ENCODE assay signal across 10 cellular contexts in the genomic region with DNA sequence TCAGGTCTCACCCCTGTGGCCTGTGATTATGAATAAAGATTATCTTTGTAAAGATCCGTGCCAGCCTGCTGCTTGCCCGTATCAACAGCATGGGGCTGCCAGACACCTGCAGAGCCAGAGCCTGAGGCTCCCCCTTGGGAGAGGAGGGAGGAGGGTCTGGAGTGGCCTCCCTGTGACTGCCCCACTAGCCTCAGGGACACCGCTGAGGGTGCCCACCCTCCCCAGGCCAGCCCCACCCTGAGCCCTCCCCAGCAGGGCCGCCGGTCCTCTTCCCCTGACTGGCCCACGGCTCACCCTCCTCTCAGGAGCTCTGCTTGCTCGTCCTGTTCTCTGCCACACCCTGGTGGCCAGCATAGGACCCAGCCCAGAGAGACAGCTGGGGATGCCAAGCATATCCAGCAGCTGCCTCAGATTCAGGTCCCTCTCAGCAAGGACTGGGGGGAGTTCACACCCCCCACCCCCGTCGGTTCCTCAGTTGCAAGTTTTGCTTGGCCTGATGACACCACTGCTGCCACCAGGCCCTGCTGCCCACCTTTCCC. TPM values are rescaled to one million over a fixed set of nuclear protein-coding genes. Genes with fewer than 3 reads are reported as not detected.
DNase-seq lines count a peak whose midpoint lies in the region; ATAC-seq, FAIRE-seq and TF ChIP-seq lines count a peak whose summit lies in the region.
"Had no signal": no experiment of that assay in that cellular context is flagged by ENCODE, and none has a peak within 500 bp of the region (broad histone marks: within the 10 kb centered on the region; RNA-seq: fewer than 3 reads in every experiment).

No MANE protein-coding gene starts in this region.

- no peak for FAIRE-seq in D721Med (lab: Jason Lieb, UNC)
- FAIRE-seq: A204.1 had no signal

- H3K9me3 ChIP-seq in Peyer's patch: no peaks in the 10 kb centered on the region
- H3K9me3 ChIP-seq in skeletal muscle satellite cell (replicated peaks; ENCODE audit: low read length): no peaks in the 10 kb centered on the region

- H3K36me3 ChIP-seq in Peyer's patch (peaks cover 0 to 46% (median 0%) of the 10 kb centered on the region in 3 donors), skeletal muscle satellite cell (ENCODE audit: insufficient read depth, low read length) (peaks cover 35% of the 10 kb centered on the region)

- H3K9ac ChIP-seq in skeletal muscle satellite cell (ENCODE audit: low read depth, low read length): peak overlapping the region; percentile 95

- H3K4me3 ChIP-seq in Peyer's patch (peak overlapping the region in 2 of 4 donors; percentile 79 to 98), epithelial cell of esophagus (ENCODE audit: low read length) (no peak overlapping the region), skeletal muscle satellite cell (ENCODE audit: low read length) (peak overlapping the region; percentile 95), lower leg skin (ENCODE audit: low read depth, poor library complexity, severe bottlenecking) (no peak overlapping the region)

- TF ChIP-seq CTCF in Peyer's patch (IDR thresholded peaks at IDR 0.05): peak in 3 of 6 experiments; percentile 38 to 48 (median 38)
- TF ChIP-seq CTCF in epithelial cell of esophagus (IDR thresholded peaks at IDR 0.05; ENCODE audit: insufficient read depth, low read depth, low read length, missing control alignments): peak; percentile 41
- no peak for TF ChIP-seq CTCF in lower leg skin (IDR thresholded peaks at IDR 0.05)
- TF ChIP-seq CTCF in D721Med (IDR thresholded peaks at IDR 0.05; ENCODE audit: insufficient read depth, missing control alignments): no peak

- intact Hi-C loops in lower leg skin (cut with DNase I; ENCODE audit: low total_unique reads): no loop called here

- no peak for TF ChIP-seq POLR2A in Peyer's patch (IDR thresholded peaks at IDR 0.05)
- no peak for TF ChIP-seq POLR2A in lower leg skin (IDR thresholded peaks at IDR 0.05)

- H3K27me3 ChIP-seq in Peyer's patch (no peaks in the 10 kb centered on the region), skeletal muscle satellite cell (ENCODE audit: control insufficient read depth, insufficient read depth, low read length) (no peaks in the 10 kb centered on the region)

- 63 to 68% methylated on average over 9 of the region's 9 CpGs for WGBS in lower leg skin, 2 donors

- peak overlapping the region in 3 of 4 donors; percentile 94 to 97 (median 97) for H3K27ac ChIP-seq in Peyer's patch

- peak overlapping the region; percentile 94 for H3K4me2 ChIP-seq in skeletal muscle satellite cell (ENCODE audit: low read length)

- ATAC-seq in HG02852 (IDR thresholded peaks at IDR 0.05; ENCODE audit: unreplicated experiment): no peak

- DNase-seq in DMS 273 (lab: John Stamatoyannopoulos, UW; ENCODE audit: unreplicated experiment) (peak; percentile 57), DMS 273 treated with DMSO at 0.1 percent for 48 hours (lab: John Stamatoyannopoulos, UW) (no peak), Peyer's patch (no peak), epithelial cell of esophagus (ENCODE audit: low read depth) (peak; percentile 27), lower leg skin (ENCODE audit: low spot score in 2 of 2) (no peak), D721Med (ENCODE audit: insufficient read length, low spot score) (no peak)
- DNase-seq: head of caudate nucleus had no signal

- H3K4me1 ChIP-seq in Peyer's patch (peaks cover 12 to 72% (median 26%) of the 10 kb centered on the region in 4 donors), skeletal muscle satellite cell (ENCODE audit: control insufficient read depth, insufficient read depth, low read length) (peaks cover 25% of the 10 kb centered on the region)

RNA-seq across cellular contexts. Expression of gene SSNA1, which starts 1.9 kb away (rescaled TPM):
- total RNA-seq in Peyer's patch: 10 to 100 TPM; 58.6 to 82.0 (median 71.6) TPM
- total RNA-seq in skeletal muscle satellite cell (2012; rRNA removed): 64.6 and 103 TPM in 2 replicates
- 100 to 1,000 TPM in 2 of 4 donors, 10 to 100 TPM in 2; 79.2 to 112 (median 93.1) TPM for total RNA-seq in lower leg skin

RNA-seq across cellular contexts. Expression of gene ANAPC2, which starts 2.0 kb away (rescaled TPM):
- total RNA-seq in Peyer's patch (100 to 1,000 TPM in 2 of 4 donors, 10 to 100 TPM in 2; 37.7 to 118 (median 78.7) TPM), lower leg skin (10 to 100 TPM; 26.2 to 69.3 (median 30.5) TPM)
- total RNA-seq in skeletal muscle satellite cell (2012; rRNA removed): 17.5 and 21.5 TPM in 2 replicates

RNA-seq across cellular contexts. Expression of gene TPRN, which starts 10.2 kb away (rescaled TPM):
- total RNA-seq in Peyer's patch: 100 to 1,000 TPM in 3 of 4 donors, 10 to 100 TPM in 1; 28.1 to 167 (median 130) TPM
- total RNA-seq in skeletal muscle satellite cell (2012; rRNA removed): 7.9 and 8.6 TPM in 2 replicates
- 10 to 100 TPM; 27.6 to 34.2 (median 29.1) TPM for total RNA-seq in lower leg skin

RNA-seq across cellular contexts. Expression of gene TMEM203, which starts 15.1 kb away (rescaled TPM):
- total RNA-seq in Peyer's patch: 10 to 100 TPM; 11.6 to 33.5 (median 27.6) TPM
- 29.9 and 31.5 TPM in 2 replicates for total RNA-seq in skeletal muscle satellite cell (2012; rRNA removed)
- 10 to 100 TPM; 45.7 to 60.7 (median 49.4) TPM for total RNA-seq in lower leg skin

RNA-seq across cellular contexts. Expression of gene NDOR1, which starts 15.1 kb away (rescaled TPM):
- total RNA-seq in Peyer's patch (10 to 100 TPM; 16.3 to 39.2 (median 25.1) TPM), lower leg skin (10 to 100 TPM in 3 of 4 donors, 1 to 10 TPM in 1; 8.1 to 18.6 (median 11.6) TPM)
- 6.8 and 7.4 TPM in 2 replicates for total RNA-seq in skeletal muscle satellite cell (2012; rRNA removed)

Comparison
In these comparisons a context has a peak if more than half of its experiments do, and no peak if none do; other contexts are left out.
1. DNase-seq: peak in DMS 273 (single experiment) and epithelial cell of esophagus (single experiment); none in DMS 273 treated with DMSO at 0.1 percent for 48 hours (single experiment), Peyer's patch (0 of 3), lower leg skin (0 of 2) and D721Med (single experiment).